Comparison of ENCODE assay signal across 36 cellular contexts in the genomic region with DNA sequence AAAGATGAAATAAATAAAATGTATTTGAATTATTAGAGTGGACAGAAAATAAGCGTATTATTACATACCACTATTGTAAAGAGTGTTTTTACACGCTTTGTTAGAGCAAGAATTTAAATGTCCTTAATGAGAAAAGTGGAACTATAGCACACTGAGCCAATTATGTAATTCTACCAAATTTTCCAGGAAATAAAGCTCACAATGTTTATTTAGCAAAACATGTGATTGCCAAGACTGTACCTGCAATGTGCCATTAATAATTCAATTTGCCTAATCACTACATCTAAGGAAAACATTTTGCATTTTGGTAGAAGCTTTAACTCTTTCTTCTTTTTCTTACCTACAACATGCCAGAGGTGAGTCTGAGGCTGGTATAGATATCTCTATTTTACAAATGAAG. TPM values are rescaled to one million over a fixed set of nuclear protein-coding genes. Genes with fewer than 3 reads are reported as not detected.
"Had no signal": no experiment of that assay in that cellular context is flagged by ENCODE, and none has a peak within 500 bp of the region (broad histone marks: within the 10 kb centered on the region; RNA-seq: fewer than 3 reads in every experiment).

No MANE protein-coding gene starts in this region.

- H3K4me3 ChIP-seq: MG63 had no signal

- H3K36me3 ChIP-seq: MG63 had no signal

- H3K4me2 ChIP-seq: KMS-11 had no signal

- H3K9me3 ChIP-seq: MG63 had no signal

- H3K27ac ChIP-seq: KMS-11 had no signal

- DNase-seq: Karpas-422, Kasumi-1, KG1, MG63, MM.1S, MV-4-11, NCI-H1092, NCI-H1092 treated with DMSO at 0.1 percent for 48 hours, NCI-H1105, NCI-H1105 treated with DMSO at 0.1 percent for 48 hours, NCI-H1417 treated with DMSO at 0.1 percent for 48 hours, NCI-H1436, NCI-H1436 treated with DMSO at 0.1 percent for 48 hours, NCI-H146, NCI-H1694, NCI-H1694 treated with DMSO at 0.1 percent for 48 hours, NCI-H187, NCI-H187 treated with DMSO at 0.1 percent for 48 hours, NCI-H1930, NCI-H2029, NCI-H2029 treated with DMSO at 0.1 percent for 48 hours, NCI-H2081, NCI-H2081 treated with DMSO at 0.1 percent for 48 hours, NCI-H2107, NCI-H2171, NCI-H2171 treated with DMSO at 0.1 percent for 48 hours, NCI-H2227 treated with DMSO at 0.1 percent for 48 hours, NCI-H226, NCI-H345, NCI-H446, NCI-H446 treated with DMSO at 0.1 percent for 48 hours, NCI-H510A, NCI-H510A treated with DMSO at 0.1 percent for 48 hours had no signal

RNA-seq across cellular contexts. Expression of a gene that starts 58.7 kb away (rescaled TPM):
- total RNA-seq: MCF 10A, NCI-H460 had no signal
